9 cellular contexts compared by ENCODE assay signal in the genomic region with DNA sequence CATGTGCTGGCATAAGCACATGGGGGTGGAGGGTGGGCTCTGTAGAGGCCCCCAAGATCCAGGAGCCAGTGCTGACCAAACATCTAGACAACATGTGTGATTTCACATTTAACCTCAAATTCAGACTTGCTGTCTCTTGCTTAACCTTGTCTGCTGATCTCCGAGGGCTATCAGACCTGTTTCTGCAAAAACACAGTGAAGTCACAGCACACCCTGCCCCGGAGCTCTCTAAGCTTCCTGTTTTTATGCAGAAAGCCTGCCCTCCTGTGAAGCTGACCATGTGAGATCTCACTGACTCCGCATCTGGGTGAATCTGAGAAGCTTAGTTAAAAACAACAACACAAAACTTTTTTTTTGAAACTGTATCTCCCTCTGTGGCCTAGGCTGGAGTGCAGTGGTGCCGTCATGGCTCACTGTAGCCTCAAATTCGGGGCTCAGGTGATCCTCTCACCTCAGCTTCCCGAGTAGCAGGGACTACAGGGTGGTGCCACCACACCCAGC. TPM values are rescaled to one million over a fixed set of nuclear protein-coding genes. Genes with fewer than 3 reads are reported as not detected.
A peak's percentile ranks its signal among the peaks of the same experiment; 100 is the strongest.
DNase-seq lines count a peak whose midpoint lies in the region; ATAC-seq, FAIRE-seq and TF ChIP-seq lines count a peak whose summit lies in the region.
"Had no signal": no experiment of that assay in that cellular context is flagged by ENCODE, and none has a peak within 500 bp of the region (broad histone marks: within the 10 kb centered on the region; RNA-seq: fewer than 3 reads in every experiment).

No MANE protein-coding gene starts in this region.

- DNase-seq in MM.1S: peak; percentile 43
- peak; percentile 36 for DNase-seq in activated CD8-positive, alpha-beta memory T cell treated with anti-CD3 and anti-CD28 coated beads, Interleukin-2, amount 50 U/mL, for 4 hours
- DNase-seq in Right ventricle myocardium superior: peak; percentile 59
- peak; percentile 14 for DNase-seq in small intestine
- DNase-seq in DMS114 treated with DMSO at 0.1 percent for 48 hours (lab: John Stamatoyannopoulos, UW; ENCODE audit: unreplicated experiment): no peak
- DNase-seq in H54 (ENCODE audit: insufficient read length, low spot score): no peak

- H3F3A ChIP-seq in MM.1S (ENCODE audit: insufficient read depth, low read length): no peaks in the 10 kb centered on the region

- 35 to 46% (median 36%) methylated on average over 6 of the region's 6 CpGs for whole genome bisulfite sequencing in small intestine, 3 donors

- H3K9me2 ChIP-seq in MM.1S (replicated peaks; ENCODE audit: insufficient read depth, low read length): no peaks in the 10 kb centered on the region

- TF ChIP-seq POLR2A in H54 (IDR thresholded peaks at IDR 0.05; ENCODE audit: low read depth, low read length): no peak

- intact Hi-C loops in Right ventricle myocardium superior (cut with DNase I): no loop called here

- TF ChIP-seq CTCF in MM.1S (IDR thresholded peaks at IDR 0.05; ENCODE audit: low read length): no peak

- H2AFZ ChIP-seq in MM.1S (ENCODE audit: low read length): peak overlapping the region; percentile 54

- H3K4me1 ChIP-seq in MM.1S (ENCODE audit: low read length): no peaks in the 10 kb centered on the region
- no peaks in the 10 kb centered on the region for H3K4me1 ChIP-seq in small intestine (ENCODE audit: control insufficient read depth in 2 of 2, insufficient read depth in 1 of 2, low read depth in 1 of 2, low read length in 1 of 2)

- H3K9me3 ChIP-seq in MM.1S (replicated peaks; ENCODE audit: insufficient read depth, low read length) (no peaks in the 10 kb centered on the region), small intestine (ENCODE audit: control insufficient read depth, low read depth) (no peaks in the 10 kb centered on the region)

- peak; percentile 71 for ATAC-seq in Right ventricle myocardium superior (ENCODE audit: poor library complexity)
- no peak for ATAC-seq in HG02884 (IDR thresholded peaks at IDR 0.05; ENCODE audit: unreplicated experiment)
- ATAC-seq in GM21526 (IDR thresholded peaks at IDR 0.05; ENCODE audit: low FRiP score, unreplicated experiment): no peak

- H3K9ac ChIP-seq in MM.1S (ENCODE audit: low read length): no peak overlapping the region

- FAIRE-seq in small intestine (lab: Jason Lieb, UNC) (no peak), H54 (lab: Jason Lieb, UNC) (no peak)

- H3K27me3 ChIP-seq in MM.1S (replicated peaks; ENCODE audit: insufficient read depth, low read length) (no peaks in the 10 kb centered on the region), small intestine (ENCODE audit: control insufficient read depth in 2 of 2, insufficient read depth in 2 of 2, low read length in 2 of 2) (no peaks in the 10 kb centered on the region)

- H3K36me3 ChIP-seq in MM.1S (replicated peaks; ENCODE audit: insufficient read depth, low read length): no peaks in the 10 kb centered on the region
- no peaks in the 10 kb centered on the region for H3K36me3 ChIP-seq in small intestine (ENCODE audit: control insufficient read depth in 2 of 2, insufficient read depth in 2 of 2, low read length in 2 of 2)

- no peaks in the 10 kb centered on the region for H3K79me2 ChIP-seq in MM.1S (ENCODE audit: low read length)

- no peak overlapping the region for H3K4me2 ChIP-seq in MM.1S (ENCODE audit: low read depth, low read length)

- H3K27ac ChIP-seq in MM.1S (ENCODE audit: low read length) (no peak overlapping the region; the same call in 1 of the 2 replicates), small intestine (ENCODE audit: low read depth in 1 of 2, low read length in 1 of 2) (peak overlapping the region in 1 of 2 donors; percentile 84)

- H4K20me1 ChIP-seq in MM.1S (ENCODE audit: insufficient read depth, low read length): no peaks in the 10 kb centered on the region

- H3K4me3 ChIP-seq in MM.1S (ENCODE audit: low read length): no peak overlapping the region
- H3K4me3 ChIP-seq in small intestine (ENCODE audit: low read depth in 1 of 2, low read length in 2 of 2): no peak overlapping the region

RNA-seq across cellular contexts. Expression of a gene that starts 6.6 kb away (rescaled TPM):
- 1.1 TPM for total RNA-seq in Right ventricle myocardium superior
- 1 to 10 TPM in 2 of 3 donors, not detected in 1; 3.2 to 4.1 TPM for polyA plus RNA-seq in small intestine

RNA-seq across cellular contexts. Expression of a gene that starts 9.9 kb away (rescaled TPM):
- not detected for total RNA-seq in Right ventricle myocardium superior
- not detected for polyA plus RNA-seq in small intestine
- total RNA-seq: myocyte had no signal

RNA-seq across cellular contexts. Expression of a gene that starts 17.2 kb away (rescaled TPM):
- total RNA-seq in Right ventricle myocardium superior: 7.2 TPM
- 10 to 100 TPM in 1 of 3 donors, 1 to 10 TPM in 2; 3.8 to 14.6 (median 7.6) TPM for polyA plus RNA-seq in small intestine

RNA-seq across cellular contexts. Expression of a gene that starts 17.2 kb away (rescaled TPM):
- 5.7 TPM for total RNA-seq in Right ventricle myocardium superior
- polyA plus RNA-seq in small intestine: 10 to 100 TPM in 1 of 3 donors, 1 to 10 TPM in 2; 7.6 to 12.1 (median 7.8) TPM

RNA-seq across cellular contexts. Expression of a gene that starts 25.5 kb away (rescaled TPM):
- total RNA-seq in Right ventricle myocardium superior: not detected
- polyA plus RNA-seq in small intestine: under 1 TPM in 2 of 3 donors, not detected in 1; 0.06 to 0.27 TPM
- total RNA-seq: myocyte had no signal

Comparison
In these comparisons a context has a peak if more than half of its experiments do, and no peak if none do; other contexts are left out.
1. DNase-seq: peak in MM.1S (single experiment), activated CD8-positive, alpha-beta memory T cell treated with anti-CD3 and anti-CD28 coated beads, Interleukin-2, amount 50 U/mL, for 4 hours (single experiment), Right ventricle myocardium superior (single experiment) and small intestine (single experiment); none in DMS114 treated with DMSO at 0.1 percent for 48 hours (single experiment) and H54 (single experiment).